Comparison of ENCODE assay signal across 9 cellular contexts in the genomic region with DNA sequence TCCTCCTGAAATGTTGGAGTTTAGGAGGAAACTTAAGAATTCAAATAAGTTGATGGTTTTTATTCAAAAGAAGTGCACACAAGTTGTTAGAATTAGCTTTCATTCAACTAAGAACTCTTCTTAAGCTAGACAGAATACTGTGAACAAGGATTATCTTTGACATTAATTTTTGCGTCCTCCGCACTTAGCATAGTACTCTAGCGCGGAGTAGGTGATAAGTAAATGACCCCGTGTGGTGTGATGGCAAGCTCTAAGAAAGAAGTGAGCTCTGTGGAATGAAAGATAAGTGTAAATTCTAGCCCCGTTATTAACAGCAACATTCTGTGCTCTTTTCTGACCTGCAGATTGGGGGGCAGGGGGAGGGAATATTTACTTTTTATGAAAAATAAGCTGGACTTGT. TPM values are rescaled to one million over a fixed set of nuclear protein-coding genes. Genes with fewer than 3 reads are reported as not detected.
A peak's percentile ranks its signal among the peaks of the same experiment; 100 is the strongest.
DNase-seq lines count a peak whose midpoint lies in the region; ATAC-seq and TF ChIP-seq lines count a peak whose summit lies in the region.
"Had no signal": no experiment of that assay in that cellular context is flagged by ENCODE, and none has a peak within 500 bp of the region (broad histone marks: within the 10 kb centered on the region; RNA-seq: fewer than 3 reads in every experiment).

No MANE protein-coding gene starts in this region.

- no peak for TF ChIP-seq CTCF in Calu3 (IDR thresholded peaks at IDR 0.05; ENCODE audit: unreplicated experiment)
- TF ChIP-seq CTCF in parathyroid adenoma (IDR thresholded peaks at IDR 0.05) = no peak

- H3K4me1 Mint-ChIP-seq in Calu3 (ENCODE audit: low read depth, unreplicated experiment) = peaks cover 15% of the 10 kb centered on the region

- H3K27me3 ChIP-seq in MG63 (no peaks in the 10 kb centered on the region), esophagus (ENCODE audit: control insufficient read depth in 1 of 2, insufficient read depth in 2 of 2, low read length in 2 of 2) (no peaks in the 10 kb centered on the region), parathyroid adenoma (ENCODE audit: control insufficient read depth, insufficient read depth, low read length) (no peaks in the 10 kb centered on the region)

- no peaks in the 10 kb centered on the region for H3K27me3 Mint-ChIP-seq in Calu3 (ENCODE audit: unreplicated experiment)

- peak overlapping the region; percentile 93 for H3K4me3 ChIP-seq in MG63
- peak overlapping the region; percentile 97 to 98 for H3K4me3 ChIP-seq in esophagus (ENCODE audit: low read depth in 1 of 2, low read length in 2 of 2)
- peak overlapping the region; percentile 94 for H3K4me3 ChIP-seq in parathyroid adenoma (ENCODE audit: low read depth, low read length)

- 16 to 17% methylated on average over 6 of the region's 6 CpGs for WGBS in esophagus, 2 donors

- intact Hi-C loops in Calu3 (cut with micrococcal nuclease; ENCODE audit: unreplicated experiment) = no loop called here

- DNase-seq in Calu3 (no peak), MG63 (no peak), epidermal melanocyte (ENCODE audit: insufficient read length, low spot score) (no peak)
- DNase-seq: posterior cingulate gyrus had no signal

- H3K27ac ChIP-seq in esophagus (ENCODE audit: low read depth in 2 of 2, low read length in 1 of 2) (no peak overlapping the region), parathyroid adenoma (no peak overlapping the region)

- no peaks in the 10 kb centered on the region for H3K9me3 Mint-ChIP-seq in Calu3 (ENCODE audit: low read depth, unreplicated experiment)

- peak overlapping the region; percentile 72 for H3K27ac Mint-ChIP-seq in Calu3 (ENCODE audit: unreplicated experiment)

- ATAC-seq in HG02798 (IDR thresholded peaks at IDR 0.05; ENCODE audit: poor library complexity, unreplicated experiment) (no peak), GM21825 (IDR thresholded peaks at IDR 0.05; ENCODE audit: unreplicated experiment) (no peak), HG03469 (IDR thresholded peaks at IDR 0.05; ENCODE audit: unreplicated experiment) (no peak)

- H3K4me3 Mint-ChIP-seq in Calu3 (ENCODE audit: low read depth, unreplicated experiment) = no peak overlapping the region

- H3K4me2 ChIP-seq in parathyroid adenoma (ENCODE audit: low read length) = peak overlapping the region; percentile 91

- H3K36me3 ChIP-seq in MG63 (peaks cover 51% of the 10 kb centered on the region), esophagus (ENCODE audit: control insufficient read depth in 2 of 2, insufficient read depth in 2 of 2, low read length in 1 of 2) (peaks cover 0 to 2% of the 10 kb centered on the region in 2 donors), parathyroid adenoma (ENCODE audit: control insufficient read depth, insufficient read depth, low read length) (no peaks in the 10 kb centered on the region)

- no peak overlapping the region for H3K9ac ChIP-seq in parathyroid adenoma

- peaks cover 16% of the 10 kb centered on the region for H3K79me2 ChIP-seq in parathyroid adenoma

- BruUV-seq in Calu3 (replicated peaks; lab: Mats Ljungman, UMichigan) = no TSS peak

- no peaks in the 10 kb centered on the region for H3K9me3 ChIP-seq in MG63
- no peaks in the 10 kb centered on the region for H3K9me3 ChIP-seq in esophagus (ENCODE audit: control insufficient read depth in 2 of 2, insufficient read depth in 1 of 2, low read depth in 1 of 2, low read length in 1 of 2)
- H3K9me3 ChIP-seq in parathyroid adenoma (ENCODE audit: control insufficient read depth, low read length) = no peaks in the 10 kb centered on the region

- peaks cover 29% of the 10 kb centered on the region for H3K36me3 Mint-ChIP-seq in Calu3 (ENCODE audit: insufficient read depth, unreplicated experiment)

- CTCF ChIA-PET in Calu3 (lab: Charles Lee) = no interaction called here

- no peak overlapping the region for H2AFZ ChIP-seq in parathyroid adenoma

- H3K4me1 ChIP-seq in esophagus (ENCODE audit: control insufficient read depth in 2 of 2, insufficient read depth in 2 of 2, low read length in 1 of 2) = peaks cover 0 to 2% of the 10 kb centered on the region in 2 donors
- peaks cover 8% of the 10 kb centered on the region for H3K4me1 ChIP-seq in parathyroid adenoma

RNA-seq across cellular contexts. Expression of gene BRIX1, which starts 1.0 kb away (rescaled TPM):
- total RNA-seq in Calu3 (2022) = 47.0 and 51.1 TPM in 2 replicates
- total RNA-seq in MG63 (2014; rRNA removed; shearing (Covaris generic); ENCODE audit: low replicate concordance) = 80.9 and 83.9 TPM in 2 replicates
- 10 to 100 TPM; 14.9 to 25.6 TPM for polyA plus RNA-seq in esophagus

RNA-seq across cellular contexts. Expression of gene RAD1, which starts 1.2 kb away (rescaled TPM):
- total RNA-seq in Calu3 (2022) = 24.2 and 28.7 TPM in 2 replicates
- 30.9 and 36.2 TPM in 2 replicates for total RNA-seq in MG63 (2014; rRNA removed; shearing (Covaris generic); ENCODE audit: low replicate concordance)
- polyA plus RNA-seq in esophagus = 10 to 100 TPM in 1 of 2 donors, 1 to 10 TPM in 1; 8.0 to 10.5 TPM

RNA-seq across cellular contexts. Expression of gene DNAJC21, which starts 12.8 kb away (rescaled TPM):
- total RNA-seq in Calu3 (2022) = 56.2 and 56.8 TPM in 2 replicates
- total RNA-seq in MG63 (2014; rRNA removed; shearing (Covaris generic); ENCODE audit: low replicate concordance) = 17.5 and 26.9 TPM in 2 replicates
- polyA plus RNA-seq in esophagus = 10 to 100 TPM; 24.5 to 24.6 TPM
